In genomic region chr20:45569650-45570049, GRCh38 we compare ENCODE assay signal across 3 cellular contexts.
TF ChIP-seq lines count a peak whose summit lies in the region.

No MANE protein-coding gene starts in this region.

TF ChIP-seq in HEK293, 187 proteins besides CTCF, POLR2A, EP300 and RAD21:
- TF ChIP-seq ZNF146 (tag by site-specific recombination; IDR thresholded peaks at IDR 0.05) (peak; percentile 97), ZNF280D (tag by site-specific recombination; IDR thresholded peaks at IDR 0.05) (peak; percentile 88)

TF ChIP-seq in K562, 482 proteins besides CTCF, POLR2A, EP300 and RAD21:
- TF ChIP-seq RBM25 (IDR thresholded peaks at IDR 0.05; ENCODE audit: low read depth, low read length, severe bottlenecking) (peak; percentile 77), KDM1A (IDR thresholded peaks at IDR 0.05) (peak in 1 of 2 experiments; percentile 32; a peak in 1 of 4 replicates), ZNF146 (CRISPR knock-in tag; IDR thresholded peaks at IDR 0.05; ENCODE audit: unreplicated experiment) (peak; percentile 96), BCOR (IDR thresholded peaks at IDR 0.05) (0 out of 2 replicates have a peak, but pooled peaks have one; percentile 32)
TF ChIP-seq in K562: peak in this region for 4; not testable (repeated sequence) for 478.

TF ChIP-seq in H1, 55 proteins besides CTCF, POLR2A, EP300 and RAD21:
- peak; percentile 67; the same call in 1 of the 2 replicates for TF ChIP-seq KDM1A (IDR thresholded peaks at IDR 0.05; ENCODE audit: borderline replicate concordance, low read length)
